Comparison of ENCODE assay signal across 15 cellular contexts in the genomic region with DNA sequence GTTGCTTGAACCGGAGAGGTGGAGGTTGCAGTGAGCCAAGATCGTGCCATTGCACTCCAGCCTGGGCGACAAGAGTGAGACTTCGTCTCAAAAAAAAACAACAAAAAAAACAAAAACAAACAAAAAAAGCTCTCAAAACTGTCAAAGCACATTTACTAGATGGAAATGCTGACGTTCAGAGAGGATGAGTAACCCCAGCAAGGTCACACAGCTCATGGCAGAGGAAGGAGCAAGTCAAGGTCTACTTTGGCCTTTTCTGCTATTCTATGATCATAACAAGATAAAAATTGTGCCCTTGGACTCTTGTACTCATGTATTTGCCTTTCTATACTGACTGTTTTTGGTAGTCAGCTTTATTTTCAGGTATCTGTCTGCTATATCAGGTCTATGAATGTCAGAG.
DNase-seq lines count a peak whose midpoint lies in the region; ATAC-seq and TF ChIP-seq lines count a peak whose summit lies in the region.
"Had no signal": no experiment of that assay in that cellular context is flagged by ENCODE, and none has a peak within 500 bp of the region (broad histone marks: within the 10 kb centered on the region; RNA-seq: fewer than 3 reads in every experiment).

No MANE protein-coding gene starts in this region.

- H3K4me3 Mint-ChIP-seq in HFFc6 = peak overlapping the region; percentile 24; the same call in 1 of the 2 replicates
- no peak overlapping the region for H3K4me3 Mint-ChIP-seq in activated T-helper 17 cell treated with anti-CD3 and anti-CD28 coated beads, Interleukin-2, amount 50 U/mL, for 72 hours
- H3K4me3 Mint-ChIP-seq: CD4-positive, alpha-beta T cell; CD8-positive, alpha-beta memory T cell had no signal

- TF ChIP-seq POLR2A in adrenal gland (IDR thresholded peaks at IDR 0.05) (no peak), spleen (IDR thresholded peaks at IDR 0.05) (no peak)

- no peak for TF ChIP-seq CTCF in HFFc6 (IDR thresholded peaks at IDR 0.05)
- no peak for TF ChIP-seq CTCF in adrenal gland (IDR thresholded peaks at IDR 0.05)
- no peak for TF ChIP-seq CTCF in spleen (IDR thresholded peaks at IDR 0.05 in 8 of 11, conservative IDR thresholded peaks at IDR 0.05 in 3 of 11)

- peaks cover 10 to 31% of the 10 kb centered on the region in 2 donors for H3K4me1 ChIP-seq in adrenal gland (replicated peaks in 1 of 2)
- H3K4me1 ChIP-seq in spleen = no peaks in the 10 kb centered on the region

- H3K36me3 ChIP-seq in adrenal gland (replicated peaks in 1 of 2) (no peaks in the 10 kb centered on the region), spleen (no peaks in the 10 kb centered on the region)

- no peak for DNase-seq in HFFc6
- DNase-seq in adrenal gland = peak; percentile 56 to 83 (median 73)
- no peak for DNase-seq in spleen
- no peak for DNase-seq in effector CD4-positive, alpha-beta T cell
- DNase-seq: CD4-positive, alpha-beta T cell; CD8-positive, alpha-beta memory T cell; DMS 273 treated with DMSO at 0.1 percent for 48 hours; DMS79; GF-D8; GM23248; H7; HCEC 1CT had no signal

- no peaks in the 10 kb centered on the region for H3K36me3 Mint-ChIP-seq in HFFc6 (ENCODE audit: low read depth)
- H3K36me3 Mint-ChIP-seq in activated T-helper 17 cell treated with anti-CD3 and anti-CD28 coated beads, Interleukin-2, amount 50 U/mL, for 72 hours (ENCODE audit: low read depth) = no peaks in the 10 kb centered on the region
- H3K36me3 Mint-ChIP-seq: CD8-positive, alpha-beta memory T cell had no signal

- H3K27ac Mint-ChIP-seq in HFFc6 = peak overlapping the region; percentile 81; the same call in 1 of the 2 replicates
- no peak overlapping the region for H3K27ac Mint-ChIP-seq in activated T-helper 17 cell treated with anti-CD3 and anti-CD28 coated beads, Interleukin-2, amount 50 U/mL, for 72 hours
- H3K27ac Mint-ChIP-seq: CD4-positive, alpha-beta T cell; CD8-positive, alpha-beta memory T cell had no signal

- peak overlapping the region; percentile 70 to 87 (median 81) for H3K27ac ChIP-seq in adrenal gland
- peak overlapping the region in 7 of 8 donors; percentile 72 to 87 (median 77) for H3K27ac ChIP-seq in spleen
- H3K27ac ChIP-seq: C4-2B had no signal

- intact Hi-C loops in adrenal gland (cut with DNase I) (no loop called here), spleen (cut with DNase I; ENCODE audit: low total_unique reads) (no loop called here)

- WGBS in adrenal gland, 4 donors = 23 to 46% (median 40%) methylated on average over 5 of the region's 5 CpGs
- 67 to 81% (median 74%) methylated on average over 5 of the region's 5 CpGs for WGBS in spleen, 5 donors

- H3K27me3 ChIP-seq in adrenal gland (no peaks in the 10 kb centered on the region), spleen (replicated peaks in 1 of 7) (no peaks in the 10 kb centered on the region)

- no peak for ATAC-seq in activated T-helper 17 cell treated with anti-CD3 and anti-CD28 coated beads, Interleukin-2, amount 50 U/mL, for 72 hours (replicated peaks)
- ATAC-seq in HG03439 (IDR thresholded peaks at IDR 0.05; ENCODE audit: unreplicated experiment) = no peak

- H3K4me3 ChIP-seq in adrenal gland = no peak overlapping the region
- H3K4me3 ChIP-seq in spleen = no peak overlapping the region
- H3K4me3 ChIP-seq: GM23248 had no signal

- H3K9me3 ChIP-seq in adrenal gland (replicated peaks in 1 of 3) (no peaks in the 10 kb centered on the region), spleen (no peaks in the 10 kb centered on the region)

- H3K4me1 Mint-ChIP-seq in HFFc6 (ENCODE audit: low read depth) = peaks cover 79% of the 10 kb centered on the region
- H3K4me1 Mint-ChIP-seq in activated T-helper 17 cell treated with anti-CD3 and anti-CD28 coated beads, Interleukin-2, amount 50 U/mL, for 72 hours = no peaks in the 10 kb centered on the region
- H3K4me1 Mint-ChIP-seq: CD8-positive, alpha-beta memory T cell had no signal

- H3K27me3 Mint-ChIP-seq in HFFc6 (ENCODE audit: insufficient read depth) = no peaks in the 10 kb centered on the region
- H3K27me3 Mint-ChIP-seq in activated T-helper 17 cell treated with anti-CD3 and anti-CD28 coated beads, Interleukin-2, amount 50 U/mL, for 72 hours = no peaks in the 10 kb centered on the region
- H3K27me3 Mint-ChIP-seq: CD4-positive, alpha-beta T cell had no signal

- no peaks in the 10 kb centered on the region; the same call in 1 of the 2 replicates for H3K9me3 Mint-ChIP-seq in HFFc6
- H3K9me3 Mint-ChIP-seq in activated T-helper 17 cell treated with anti-CD3 and anti-CD28 coated beads, Interleukin-2, amount 50 U/mL, for 72 hours = no peaks in the 10 kb centered on the region
- H3K9me3 Mint-ChIP-seq: CD4-positive, alpha-beta T cell; CD8-positive, alpha-beta memory T cell had no signal

Comparison
In these comparisons a context has a peak if more than half of its experiments do, and no peak if none do; other contexts are left out.
1. DNase-seq: peak in adrenal gland (7 of 7); none in HFFc6 (single experiment), spleen (single experiment) and effector CD4-positive, alpha-beta T cell (single experiment).